ENCODE assay signal across 18 cellular contexts in the genomic region with DNA sequence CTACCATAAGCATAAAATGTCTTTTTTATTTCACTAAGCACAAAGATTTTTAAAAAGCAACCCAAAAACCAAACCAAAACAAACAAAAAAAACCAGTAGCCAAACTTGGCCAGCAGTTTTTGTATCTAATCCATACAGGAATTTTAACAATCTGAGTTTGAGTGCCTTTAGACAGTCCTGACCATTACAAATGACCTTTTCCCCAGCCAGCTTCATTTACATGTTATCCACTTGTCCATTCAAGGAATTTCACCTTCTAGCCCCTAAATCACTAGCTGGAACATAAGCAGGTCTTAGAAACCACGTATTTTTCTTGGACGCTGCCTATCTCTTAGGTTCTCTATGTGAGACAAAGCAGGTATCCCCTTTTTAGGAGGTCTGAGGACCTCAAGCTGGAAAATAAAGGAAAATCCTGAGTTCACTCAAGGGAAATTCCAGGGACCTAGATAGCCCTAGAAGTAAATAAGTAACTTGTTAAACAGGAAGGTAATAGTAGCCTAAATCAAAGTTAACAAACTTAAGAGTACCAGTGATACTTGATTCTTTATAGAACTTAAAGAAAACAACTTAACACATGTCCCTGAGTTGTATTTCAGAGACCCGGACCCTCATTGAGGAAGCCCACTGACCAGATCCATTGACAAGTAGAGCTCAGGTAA. TPM values are rescaled to one million over a fixed set of nuclear protein-coding genes. Genes with fewer than 3 reads are reported as not detected.
DNase-seq lines count a peak whose midpoint lies in the region; TF ChIP-seq lines count a peak whose summit lies in the region.
"Had no signal": no experiment of that assay in that cellular context is flagged by ENCODE, and none has a peak within 500 bp of the region (broad histone marks: within the 10 kb centered on the region; RNA-seq: fewer than 3 reads in every experiment).

No MANE protein-coding gene starts in this region.

- no peak overlapping the region for H2BK15ac ChIP-seq in neuronal stem cell (ENCODE audit: low read length)

- no peak overlapping the region for H4K8ac ChIP-seq in neuronal stem cell (ENCODE audit: low read depth, low read length)

- H3K27ac ChIP-seq in HUES64 (ENCODE audit: low read depth, low read length) (peak overlapping the region; percentile 20; the same call in 1 of the 2 replicates), fibroblast of lung (ENCODE audit: insufficient read depth, low read length) (no peak overlapping the region), neuronal stem cell (replicated peaks; ENCODE audit: low read length) (peak overlapping the region; percentile 21)
- H3K27ac ChIP-seq: dorsolateral prefrontal cortex, left ventricle myocardium inferior had no signal

- no peak overlapping the region for H3K4me3 ChIP-seq in HUES64 (ENCODE audit: low read length)
- H3K4me3 ChIP-seq in fibroblast of lung (replicated peaks in 1 of 4; ENCODE audit: control extremely low read depth in 1 of 4, insufficient read depth in 1 of 4, low read depth in 3 of 4, low read length in 4 of 4) = no peak overlapping the region
- H3K4me3 ChIP-seq in neuronal stem cell (ENCODE audit: low read length in 2 of 2) = no peak overlapping the region
- H3K4me3 ChIP-seq: dorsolateral prefrontal cortex, left ventricle myocardium inferior had no signal

- TF ChIP-seq CTCF in fibroblast of lung (conservative IDR thresholded peaks at IDR 0.05 in 1 of 2, IDR thresholded peaks at IDR 0.05 in 1 of 2; ENCODE audit: low read depth in 1 of 2, low read length in 2 of 2) = no peak

- H3K79me1 ChIP-seq in neuronal stem cell (ENCODE audit: low read depth, low read length) = no peaks in the 10 kb centered on the region

- DNase-seq in ACHN = peak; percentile 38
- DNase-seq in fibroblast of lung (ENCODE audit: low read depth in 2 of 2) = peak in 1 of 2 donors; percentile 45
- DNase-seq in neuronal stem cell (ENCODE audit: low spot score) = no peak
- no peak for DNase-seq in G401 (ENCODE audit: low spot score)
- no peak for DNase-seq in germinal center (ENCODE audit: low spot score)
- no peak for DNase-seq in occipital lobe (lab: John Stamatoyannopoulos, UW)
- DNase-seq in amygdala (lab: John Stamatoyannopoulos, UW) = no peak
- DNase-seq: activated CD8-positive, alpha-beta T cell treated with anti-CD3 and anti-CD28 coated beads, Interleukin-2, amount 10 ng/mL, durations not matched to agents 7 days and 5 days; amniotic stem cell; dorsolateral prefrontal cortex; GOT3; hippocampal formation; Kasumi-1; left ventricle myocardium inferior; NCI-H1417; RPMI8226; stimulated activated naive B cell treated with anti-CD40 and anti-IgM and Interleukin-4, amounts not matched to agents 10 μg/mL and 1 μg/mL and 100 μg/mL, for 72 hours had no signal

- H3K4me2 ChIP-seq in fibroblast of lung (ENCODE audit: extremely low read depth, insufficient read depth, low read length) (peak overlapping the region; percentile 10), neuronal stem cell (ENCODE audit: insufficient read depth, low read length, poor library complexity, severe bottlenecking) (no peak overlapping the region)

- H3K18ac ChIP-seq in neuronal stem cell (ENCODE audit: low read length) = no peak overlapping the region

- H3K79me2 ChIP-seq in fibroblast of lung (ENCODE audit: control insufficient read depth, insufficient read depth, low read length) = no peaks in the 10 kb centered on the region

- H4K91ac ChIP-seq in neuronal stem cell (ENCODE audit: low read depth, low read length, poor library complexity) = no peak overlapping the region

- H2BK12ac ChIP-seq in neuronal stem cell (ENCODE audit: low read length) = no peak overlapping the region

- H2AFZ ChIP-seq in fibroblast of lung (ENCODE audit: low read length) (peak overlapping the region; percentile 8), neuronal stem cell (ENCODE audit: low read length) (no peak overlapping the region)

- H3K27me3 ChIP-seq in HUES64 (ENCODE audit: insufficient read depth, low read length) = no peaks in the 10 kb centered on the region
- no peaks in the 10 kb centered on the region for H3K27me3 ChIP-seq in fibroblast of lung (ENCODE audit: control insufficient read depth, insufficient read depth, low read length)
- H3K27me3 ChIP-seq in neuronal stem cell (ENCODE audit: control insufficient read depth in 3 of 3, insufficient read depth in 3 of 3, low read depth in 1 of 3, low read length in 3 of 3) = no peaks in the 10 kb centered on the region
- H3K27me3 ChIP-seq: dorsolateral prefrontal cortex had no signal

- H2BK120ac ChIP-seq in neuronal stem cell (ENCODE audit: low read depth, low read length) = no peak overlapping the region

- H3K4me1 ChIP-seq in HUES64 (ENCODE audit: insufficient read depth, low read length) (peaks cover 15% of the 10 kb centered on the region), fibroblast of lung (ENCODE audit: control insufficient read depth, extremely low read depth, insufficient read depth, low read length) (peaks cover 2% of the 10 kb centered on the region), neuronal stem cell (ENCODE audit: control insufficient read depth in 2 of 2, insufficient read depth in 1 of 2, low read depth in 1 of 2, low read length in 2 of 2) (peaks cover 0 to 4% of the 10 kb centered on the region in 2 donors)

- H3K9ac ChIP-seq in HUES64 (ENCODE audit: low read depth, low read length) = no peak overlapping the region
- no peak overlapping the region for H3K9ac ChIP-seq in fibroblast of lung (ENCODE audit: insufficient read depth, low read length)
- no peak overlapping the region for H3K9ac ChIP-seq in neuronal stem cell (ENCODE audit: low read depth, low read length, poor library complexity)

- no peak overlapping the region for H3K23ac ChIP-seq in neuronal stem cell (ENCODE audit: low read depth, low read length, poor library complexity)

- H3K9me3 ChIP-seq in HUES64 (ENCODE audit: insufficient read depth, low read depth, low read length) (no peaks in the 10 kb centered on the region), fibroblast of lung (ENCODE audit: control insufficient read depth, insufficient read depth, low read depth, low read length) (no peaks in the 10 kb centered on the region), neuronal stem cell (replicated peaks in 1 of 2; ENCODE audit: control insufficient read depth in 2 of 2, insufficient read depth in 1 of 2, low read depth in 1 of 2, low read length in 2 of 2) (no peaks in the 10 kb centered on the region)
- H3K9me3 ChIP-seq: left ventricle myocardium inferior had no signal

- WGBS in HUES64 = 90% methylated on average over 3 of the region's 3 CpGs
- no CpG with 5 or more reads among the region's 3 CpGs for WGBS in neuronal stem cell (ENCODE audit: extremely low coverage in 2 of 2, insufficient read length in 2 of 2, insufficient replicate concordance in 1 of 2), 2 donors

- H3K14ac ChIP-seq in neuronal stem cell (ENCODE audit: low read length) = no peak overlapping the region

- H3K36me3 ChIP-seq in HUES64 (ENCODE audit: insufficient read depth, low read length) (peaks cover 100% of the 10 kb centered on the region), fibroblast of lung (ENCODE audit: control insufficient read depth, insufficient read depth, low read length) (no peaks in the 10 kb centered on the region), neuronal stem cell (replicated peaks in 1 of 2; ENCODE audit: control insufficient read depth in 2 of 2, insufficient read depth in 2 of 2, low read length in 2 of 2) (peaks cover 11 to 100% of the 10 kb centered on the region in 2 donors)
- H3K36me3 ChIP-seq: left ventricle myocardium inferior had no signal

- no peaks in the 10 kb centered on the region for H4K20me1 ChIP-seq in fibroblast of lung (ENCODE audit: control insufficient read depth, extremely low read depth, insufficient read depth, low read length)

- H3K4ac ChIP-seq in neuronal stem cell (ENCODE audit: low read length) = no peak overlapping the region

- no peak overlapping the region for H2BK5ac ChIP-seq in neuronal stem cell (ENCODE audit: low read length)

- H2AK5ac ChIP-seq in neuronal stem cell (ENCODE audit: low read depth, low read length) = no peak overlapping the region

- in situ Hi-C loops in ACHN (cut with HindIII; ENCODE audit: low pct_ligation_motif_present, low pct_unique_long_range_greater_than_20kb, low sequenced_read_pairs) (no loop called here), G401 (cut with HindIII; ENCODE audit: low sequenced_read_pairs) (no loop called here)

RNA-seq across cellular contexts. Expression of a gene that starts 34.2 kb away (rescaled TPM):
- 36.5 TPM for polyA plus RNA-seq in HUES64 (2013, experiment 1 of 2)
- 31.0 TPM for polyA plus RNA-seq in HUES64 (2013, experiment 2 of 2)
- total RNA-seq in fibroblast of lung = 5.4 and 10.1 TPM in 2 replicates
- polyA plus RNA-seq in fibroblast of lung = 7.9 and 20.2 TPM in 2 replicates
- 5.5 and 14.6 TPM in 2 replicates for polyA plus RNA-seq in fibroblast of lung (2012)
- 5.1 and 17.2 TPM in 2 replicates for polyA minus RNA-seq in fibroblast of lung (ENCODE audit: low replicate concordance)
- polyA plus RNA-seq in neuronal stem cell (2013, experiment 1 of 2) = 25.3 TPM
- 24.5 TPM for polyA plus RNA-seq in neuronal stem cell (2013, experiment 2 of 2)
- 30.2 and 34.3 TPM in 2 replicates for total RNA-seq in G401 (2014; rRNA removed; shearing (Covaris generic))
- 23.7 TPM for total RNA-seq in occipital lobe

RNA-seq across cellular contexts. Expression of a gene that starts 34.5 kb away (rescaled TPM):
- polyA plus RNA-seq in HUES64 (2013, experiment 1 of 2) = 18.2 TPM
- 24.9 TPM for polyA plus RNA-seq in HUES64 (2013, experiment 2 of 2)
- total RNA-seq in fibroblast of lung (19.3 and 26.4 TPM in 2 replicates), occipital lobe (59.6 TPM)
- 10.2 and 11.0 TPM in 2 replicates for polyA plus RNA-seq in fibroblast of lung
- polyA plus RNA-seq in fibroblast of lung (2012) = 6.9 and 7.1 TPM in 2 replicates
- 0.82 and 1.1 TPM in 2 replicates for polyA minus RNA-seq in fibroblast of lung (ENCODE audit: low replicate concordance)
- 25.4 TPM for polyA plus RNA-seq in neuronal stem cell (2013, experiment 1 of 2)
- polyA plus RNA-seq in neuronal stem cell (2013, experiment 2 of 2) = 25.4 TPM
- total RNA-seq in G401 (2014; rRNA removed; shearing (Covaris generic)) = 12.6 and 17.8 TPM in 2 replicates

RNA-seq across cellular contexts. Expression of a gene that starts 44.6 kb away (rescaled TPM):
- 0.15 TPM for polyA plus RNA-seq in HUES64 (2013, experiment 1 of 2)
- polyA plus RNA-seq in HUES64 (2013, experiment 2 of 2) = 0.19 TPM
- 0.17 and 0.26 TPM in 2 replicates for total RNA-seq in fibroblast of lung
- polyA plus RNA-seq in fibroblast of lung = 0.05 and 0.24 TPM in 2 replicates
- 0.06 and 0.25 TPM in 2 replicates for polyA plus RNA-seq in fibroblast of lung (2012)
- 0.19 and 0.51 TPM in 2 replicates for polyA minus RNA-seq in fibroblast of lung (ENCODE audit: low replicate concordance)
- polyA plus RNA-seq in neuronal stem cell (2013, experiment 1 of 2) = 0.03 TPM
- polyA plus RNA-seq in neuronal stem cell (2013, experiment 2 of 2) = 0.06 TPM
- total RNA-seq in G401 (2014; rRNA removed; shearing (Covaris generic)) = under 0.01 TPM in 1 of 2 replicates, not detected in the other
- total RNA-seq in occipital lobe = 0.31 TPM
